In the genomic region with DNA sequence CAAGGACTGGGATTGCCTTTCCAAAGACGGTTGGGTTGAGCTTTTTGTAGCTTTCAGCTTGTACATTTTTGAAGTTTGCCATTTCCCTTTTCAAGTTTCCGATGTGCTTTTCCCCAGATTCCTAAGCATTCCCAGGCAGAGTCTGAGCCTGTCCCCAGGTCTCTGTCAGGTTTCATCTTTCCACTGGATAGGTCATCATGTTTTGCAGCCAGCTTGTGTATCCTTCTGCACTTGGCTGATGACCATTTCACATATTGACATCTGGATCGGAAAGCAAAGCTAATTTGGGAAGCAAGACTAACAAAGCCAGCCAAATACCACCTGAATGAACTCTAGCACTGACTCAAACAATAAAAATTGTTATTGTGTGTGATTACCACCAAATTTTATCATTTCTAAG, we compare ENCODE assay signal across 24 cellular contexts.
"Had no signal": no experiment of that assay in that cellular context is flagged by ENCODE, and none has a peak within 500 bp of the region (broad histone marks: within the 10 kb centered on the region; RNA-seq: fewer than 3 reads in every experiment).

No MANE protein-coding gene starts in this region.

- H3K27ac ChIP-seq: neutrophil, pancreas, prostate gland, right lobe of liver, sigmoid colon, skin epidermis, stomach, thoracic aorta, thyroid gland, tibial nerve, upper lobe of left lung, vagina had no signal

- H3K36me3 ChIP-seq: neutrophil, pancreas, prostate gland, right lobe of liver, sigmoid colon, stomach, thoracic aorta, thyroid gland, tibial nerve, upper lobe of left lung, vagina had no signal

- H3K4me3 ChIP-seq: pancreas, prostate gland, right lobe of liver, sigmoid colon, skin epidermis, stomach, thoracic aorta, thyroid gland, tibial nerve, upper lobe of left lung, vagina had no signal

- H3K4me1 ChIP-seq: pancreas, prostate gland, right lobe of liver, sigmoid colon, stomach, thyroid gland, tibial nerve, upper lobe of left lung, vagina had no signal

- ATAC-seq: naive thymus-derived CD8-positive, alpha-beta T cell; right cardiac atrium; stimulated activated naive B cell treated with anti-CD40 and anti-IgM and Interleukin-4, amounts not matched to agents 10 μg/mL and 1 μg/mL and 100 μg/mL, for 72 hours had no signal

- FAIRE-seq: pancreas, urothelium cell line had no signal

- H3K9me3 ChIP-seq: neutrophil, pancreas, prostate gland, right lobe of liver, sigmoid colon, stomach, thoracic aorta, thyroid gland, tibial nerve, upper lobe of left lung, vagina had no signal

- H3K27me3 ChIP-seq: neutrophil, right lobe of liver, sigmoid colon, stomach, thyroid gland, tibial nerve, upper lobe of left lung, vagina had no signal

- DNase-seq: naive thymus-derived CD8-positive, alpha-beta T cell; nephron progenitor cell; nucleus accumbens; pancreas; right cardiac atrium; right lobe of liver; sigmoid colon; stimulated activated CD4-positive, alpha-beta T cell treated with anti-CD3 and anti-CD28 coated beads, Interleukin-15, amount 100 ng/mL, for 24 hours; stimulated activated CD4-positive, alpha-beta T cell treated with anti-CD3 and anti-CD28 coated beads, Interleukin-2, amount 100 ng/mL, for 24 hours; stimulated activated CD4-positive, alpha-beta T cell treated with anti-CD3 and anti-CD28 coated beads, Interleukin-2, amount 100 ng/mL, for 48 hours; stimulated activated CD4-positive, alpha-beta T cell treated with anti-CD3 and anti-CD28 coated beads, Interleukin-4, amount 100 ng/mL, for 24 hours; stimulated activated naive B cell treated with anti-CD40 and anti-IgM and Interleukin-4, amounts not matched to agents 10 μg/mL and 1 μg/mL and 100 μg/mL, for 72 hours; stimulated activated naive CD4-positive, alpha-beta T cell treated with Interleukin-2 at 50 U/mL for 16 hours; stomach; thyroid gland; trophoblast cell; upper lobe of left lung had no signal
